ENCODE assay signal across 15 cellular contexts in the genomic region with DNA sequence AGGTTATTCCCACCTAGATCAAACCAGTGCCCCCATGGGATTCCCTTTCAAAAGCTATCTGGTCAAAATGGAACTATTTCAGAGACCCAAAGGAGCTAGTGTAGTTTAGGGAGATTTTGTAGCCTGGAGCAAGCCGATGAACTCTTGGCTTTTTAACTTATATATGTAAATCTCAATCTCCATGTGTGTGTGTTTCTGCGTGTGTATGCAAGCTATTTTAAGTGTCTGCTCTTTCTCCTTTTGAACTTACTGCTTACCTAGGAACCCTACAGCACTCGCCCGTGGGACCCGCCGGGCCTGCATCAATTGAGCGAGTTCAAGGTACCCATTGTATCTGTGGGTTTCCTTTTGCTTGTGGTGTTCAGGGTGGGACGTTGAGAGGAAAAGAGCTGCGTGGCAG. TPM values are rescaled to one million over a fixed set of nuclear protein-coding genes. Genes with fewer than 3 reads are reported as not detected.
A peak's percentile ranks its signal among the peaks of the same experiment; 100 is the strongest.
DNase-seq lines count a peak whose midpoint lies in the region; ATAC-seq lines count a peak whose summit lies in the region.
"Had no signal": no experiment of that assay in that cellular context is flagged by ENCODE, and none has a peak within 500 bp of the region (broad histone marks: within the 10 kb centered on the region; RNA-seq: fewer than 3 reads in every experiment).

No MANE protein-coding gene starts in this region.

- H3K4me3 Mint-ChIP-seq in activated T-cell treated with anti-CD3 and anti-CD28 coated beads, Interleukin-2, amount 50 U/mL, for 4 hours = peak overlapping the region; percentile 76
- H3K4me3 Mint-ChIP-seq in stimulated activated effector memory CD8-positive, alpha-beta T cell treated with anti-CD3 and anti-CD28 coated beads, Interleukin-12 subunit alpha, Interleukin-12 subunit beta, amount 100 ng/mL, for 72 hours = peak overlapping the region; percentile 57
- H3K4me3 Mint-ChIP-seq: dendritic cell treated with granulocyte-macrophage colony-stimulating factor and Interleukin-4, amounts not matched to agents 40 ng/mL and 50 ng/mL, for 4 days had no signal

- H3K9me3 Mint-ChIP-seq in activated T-cell treated with anti-CD3 and anti-CD28 coated beads, Interleukin-2, amount 50 U/mL, for 4 hours = no peaks in the 10 kb centered on the region
- no peaks in the 10 kb centered on the region for H3K9me3 Mint-ChIP-seq in stimulated activated effector memory CD8-positive, alpha-beta T cell treated with anti-CD3 and anti-CD28 coated beads, Interleukin-12 subunit alpha, Interleukin-12 subunit beta, amount 100 ng/mL, for 72 hours
- H3K9me3 Mint-ChIP-seq: dendritic cell treated with granulocyte-macrophage colony-stimulating factor and Interleukin-4, amounts not matched to agents 40 ng/mL and 50 ng/mL, for 4 days had no signal

- peaks cover 22% of the 10 kb centered on the region for H3K4me1 Mint-ChIP-seq in activated T-cell treated with anti-CD3 and anti-CD28 coated beads, Interleukin-2, amount 50 U/mL, for 4 hours (ENCODE audit: low read depth)
- H3K4me1 Mint-ChIP-seq in stimulated activated effector memory CD8-positive, alpha-beta T cell treated with anti-CD3 and anti-CD28 coated beads, Interleukin-12 subunit alpha, Interleukin-12 subunit beta, amount 100 ng/mL, for 72 hours = peaks cover 21% of the 10 kb centered on the region

- no peak for DNase-seq in activated T-cell treated with anti-CD3 and anti-CD28 coated beads, Interleukin-2, amount 50 U/mL, for 4 hours
- DNase-seq in activated T-cell treated with anti-CD3 and anti-CD28 coated beads, Interleukin-2, amount 50 U/mL, for 1 hour = no peak
- no peak for DNase-seq in stimulated activated effector memory CD8-positive, alpha-beta T cell treated with anti-CD3 and anti-CD28 coated beads, Interleukin-12 subunit alpha, Interleukin-12 subunit beta, amount 100 ng/mL, for 72 hours (ENCODE audit: low spot score in 2 of 2)
- DNase-seq in SIG-M5 (lab: John Stamatoyannopoulos, UW) (no peak), NCI-H1694 (lab: John Stamatoyannopoulos, UW) (no peak)
- DNase-seq: foreskin melanocyte, KG1, Peyer's patch, spleen had no signal

- no peak for ATAC-seq in activated T-cell treated with anti-CD3 and anti-CD28 coated beads, Interleukin-2, amount 50 U/mL, for 4 hours
- ATAC-seq in GM21528 (IDR thresholded peaks at IDR 0.05; ENCODE audit: low FRiP score, unreplicated experiment) (peak; percentile 43), HG03439 (IDR thresholded peaks at IDR 0.05; ENCODE audit: unreplicated experiment) (peak; percentile 38), HG02970 (IDR thresholded peaks at IDR 0.05; ENCODE audit: low FRiP score, unreplicated experiment) (no peak)
- ATAC-seq in stimulated activated effector memory CD8-positive, alpha-beta T cell treated with anti-CD3 and anti-CD28 coated beads, Interleukin-12 subunit alpha, Interleukin-12 subunit beta, amount 100 ng/mL, for 72 hours = no peak

- no peaks in the 10 kb centered on the region for H3K27me3 Mint-ChIP-seq in activated T-cell treated with anti-CD3 and anti-CD28 coated beads, Interleukin-2, amount 50 U/mL, for 4 hours (ENCODE audit: low read depth)
- H3K27me3 Mint-ChIP-seq: dendritic cell treated with granulocyte-macrophage colony-stimulating factor and Interleukin-4, amounts not matched to agents 40 ng/mL and 50 ng/mL, for 4 days had no signal

- peak overlapping the region; percentile 94 for H3K27ac Mint-ChIP-seq in stimulated activated effector memory CD8-positive, alpha-beta T cell treated with anti-CD3 and anti-CD28 coated beads, Interleukin-12 subunit alpha, Interleukin-12 subunit beta, amount 100 ng/mL, for 72 hours
- H3K27ac Mint-ChIP-seq: dendritic cell treated with granulocyte-macrophage colony-stimulating factor and Interleukin-4, amounts not matched to agents 40 ng/mL and 50 ng/mL, for 4 days had no signal

- H3K36me3 Mint-ChIP-seq in activated T-cell treated with anti-CD3 and anti-CD28 coated beads, Interleukin-2, amount 50 U/mL, for 4 hours (ENCODE audit: insufficient read depth) = peaks cover 29% of the 10 kb centered on the region
- H3K36me3 Mint-ChIP-seq in stimulated activated effector memory CD8-positive, alpha-beta T cell treated with anti-CD3 and anti-CD28 coated beads, Interleukin-12 subunit alpha, Interleukin-12 subunit beta, amount 100 ng/mL, for 72 hours = peaks cover 96% of the 10 kb centered on the region

RNA-seq across cellular contexts. Expression of gene CSTF2, which starts 10.4 kb away (rescaled TPM):
- total RNA-seq in activated T-cell treated with anti-CD3 and anti-CD28 coated beads, Interleukin-2, amount 50 U/mL, for 4 hours = 10 to 100 TPM; 79.5 to 86.6 (median 84.1) TPM

RNA-seq across cellular contexts. Expression of gene NOX1, which starts 43.6 kb away (rescaled TPM):
- total RNA-seq in activated T-cell treated with anti-CD3 and anti-CD28 coated beads, Interleukin-2, amount 50 U/mL, for 4 hours = not detected
- total RNA-seq: A673, Daoy, spleen had no signal

Comparison
In these comparisons a context has a peak if more than half of its experiments do, and no peak if none do; other contexts are left out.
1. ATAC-seq: peak in GM21528 (single experiment) and HG03439 (single experiment); none in activated T-cell treated with anti-CD3 and anti-CD28 coated beads, Interleukin-2, amount 50 U/mL, for 4 hours (0 of 2), stimulated activated effector memory CD8-positive, alpha-beta T cell treated with anti-CD3 and anti-CD28 coated beads, Interleukin-12 subunit alpha, Interleukin-12 subunit beta, amount 100 ng/mL, for 72 hours (single experiment) and HG02970 (single experiment).